Comparison of ENCODE assay signal across 10 cellular contexts in genomic region chr19:51783373-51783772, GRCh38. TPM values are rescaled to one million over a fixed set of nuclear protein-coding genes. Genes with fewer than 3 reads are reported as not detected.
DNase-seq lines count a peak whose midpoint lies in the region.
"Had no signal": no experiment of that assay in that cellular context is flagged by ENCODE, and none has a peak within 500 bp of the region (broad histone marks: within the 10 kb centered on the region; RNA-seq: fewer than 3 reads in every experiment).

No MANE protein-coding gene starts in this region.

- no peak overlapping the region for H2BK5ac ChIP-seq in mesenchymal stem cell (ENCODE audit: low read depth, low read length, poor library complexity, severe bottlenecking)

- no peak overlapping the region for H3K18ac ChIP-seq in mesenchymal stem cell (ENCODE audit: low read depth in 1 of 2, low read length in 2 of 2)

- no peak overlapping the region for H2BK120ac ChIP-seq in mesenchymal stem cell (ENCODE audit: low read depth, low read length)

- no peaks in the 10 kb centered on the region for H3K36me3 ChIP-seq in mesenchymal stem cell (ENCODE audit: control insufficient read depth in 1 of 2, insufficient read depth in 2 of 2, low read depth in 1 of 2, low read length in 2 of 2)
- H3K36me3 ChIP-seq: right lobe of liver had no signal

- H3K27ac Mint-ChIP-seq in activated naive CD8-positive, alpha-beta T cell treated with anti-CD3 and anti-CD28 coated beads for 36 hours: no peak overlapping the region

- H3K27ac ChIP-seq in mesenchymal stem cell (ENCODE audit: low read length, poor library complexity, severe bottlenecking): no peak overlapping the region
- H3K27ac ChIP-seq: KMS-11, right lobe of liver had no signal

- peaks cover 5% of the 10 kb centered on the region for H3K9me3 Mint-ChIP-seq in activated naive CD8-positive, alpha-beta T cell treated with anti-CD3 and anti-CD28 coated beads for 36 hours

- no peaks in the 10 kb centered on the region for H3K9me3 ChIP-seq in mesenchymal stem cell (ENCODE audit: control insufficient read depth, low read length)
- H3K9me3 ChIP-seq: right lobe of liver had no signal

- H3K9ac ChIP-seq in mesenchymal stem cell (ENCODE audit: low read length): peak overlapping the region; percentile 72
- H3K9ac ChIP-seq: KMS-11 had no signal

- no peak overlapping the region for H3K14ac ChIP-seq in mesenchymal stem cell (ENCODE audit: low read length in 2 of 2)

- H3K4me1 ChIP-seq in mesenchymal stem cell (ENCODE audit: control insufficient read depth, insufficient read depth, low read depth, low read length): no peaks in the 10 kb centered on the region
- H3K4me1 ChIP-seq: right lobe of liver had no signal

- H3K4me3 ChIP-seq in mesenchymal stem cell (ENCODE audit: insufficient read depth in 1 of 2, low read depth in 1 of 2, low read length in 2 of 2): no peak overlapping the region
- H3K4me3 ChIP-seq: right lobe of liver had no signal

- no peak overlapping the region for H2BK15ac ChIP-seq in mesenchymal stem cell (ENCODE audit: low read depth, poor library complexity, severe bottlenecking)

- H3K79me1 ChIP-seq in mesenchymal stem cell (replicated peaks; ENCODE audit: low read length, poor library complexity, severe bottlenecking): no peaks in the 10 kb centered on the region

- no peak overlapping the region for H3K23ac ChIP-seq in mesenchymal stem cell (ENCODE audit: low read length in 2 of 2)

- H3K4me2 ChIP-seq in mesenchymal stem cell (ENCODE audit: low read length, poor library complexity, severe bottlenecking): no peak overlapping the region
- H3K4me2 ChIP-seq: KMS-11 had no signal

- peaks cover 2% of the 10 kb centered on the region for H3K4me1 Mint-ChIP-seq in activated naive CD8-positive, alpha-beta T cell treated with anti-CD3 and anti-CD28 coated beads for 36 hours

- no peak overlapping the region for H4K8ac ChIP-seq in mesenchymal stem cell (ENCODE audit: low read length)

- H3K27me3 ChIP-seq in mesenchymal stem cell (ENCODE audit: control insufficient read depth in 1 of 2, insufficient read depth in 1 of 2, low read length in 2 of 2): no peaks in the 10 kb centered on the region
- H3K27me3 ChIP-seq: right lobe of liver had no signal

- no peak overlapping the region for H2BK12ac ChIP-seq in mesenchymal stem cell (ENCODE audit: low read length in 2 of 2)

- no peak overlapping the region for H2AFZ ChIP-seq in mesenchymal stem cell (ENCODE audit: low read depth, low read length)

- no peaks in the 10 kb centered on the region for H3K36me3 Mint-ChIP-seq in activated naive CD8-positive, alpha-beta T cell treated with anti-CD3 and anti-CD28 coated beads for 36 hours

- H4K91ac ChIP-seq in mesenchymal stem cell (ENCODE audit: low read length): no peak overlapping the region

- H3K4me3 Mint-ChIP-seq in activated naive CD8-positive, alpha-beta T cell treated with anti-CD3 and anti-CD28 coated beads for 36 hours: no peak overlapping the region

- peaks cover 29% of the 10 kb centered on the region for H3K27me3 Mint-ChIP-seq in activated naive CD8-positive, alpha-beta T cell treated with anti-CD3 and anti-CD28 coated beads for 36 hours

- DNase-seq in NCI-H1694 treated with DMSO at 0.1 percent for 48 hours (lab: John Stamatoyannopoulos, UW) (peak; percentile 22), NCI-H1694 (lab: John Stamatoyannopoulos, UW) (no peak), Kasumi-1 (lab: John Stamatoyannopoulos, UW) (peak; percentile 95 to 98), mesenchymal stem cell (no peak), HCEC 1CT (no peak), globus pallidus (ENCODE audit: low spot score) (no peak), NCI-H510A treated with DMSO at 0.1 percent for 48 hours (lab: John Stamatoyannopoulos, UW) (no peak)
- peak; percentile 3 for DNase-seq in activated naive CD8-positive, alpha-beta T cell treated with anti-CD3 and anti-CD28 coated beads for 36 hours
- DNase-seq: right lobe of liver had no signal

- no peak overlapping the region for H2AK5ac ChIP-seq in mesenchymal stem cell (ENCODE audit: low read length, severe bottlenecking)

- no peak overlapping the region for H3K4ac ChIP-seq in mesenchymal stem cell (ENCODE audit: low read depth in 1 of 2, low read length in 2 of 2)

- WGBS in mesenchymal stem cell: 30% methylated on average over 3 of the region's 3 CpGs

RNA-seq across cellular contexts. Expression of gene FPR3, which starts 11.6 kb away (rescaled TPM):
- not detected for total RNA-seq in activated naive CD8-positive, alpha-beta T cell treated with anti-CD3 and anti-CD28 coated beads for 36 hours
- not detected for polyA plus RNA-seq in mesenchymal stem cell (2013, experiment 1 of 2)
- polyA plus RNA-seq in mesenchymal stem cell (2013, experiment 2 of 2): not detected

RNA-seq across cellular contexts. Expression of gene FPR2, which starts 22.4 kb away (rescaled TPM):
- total RNA-seq in activated naive CD8-positive, alpha-beta T cell treated with anti-CD3 and anti-CD28 coated beads for 36 hours: not detected
- not detected for polyA plus RNA-seq in mesenchymal stem cell (2013, experiment 1 of 2)
- not detected for polyA plus RNA-seq in mesenchymal stem cell (2013, experiment 2 of 2)

RNA-seq across cellular contexts. Expression of gene FPR1, which starts 31.7 kb away (rescaled TPM):
- total RNA-seq in activated naive CD8-positive, alpha-beta T cell treated with anti-CD3 and anti-CD28 coated beads for 36 hours: not detected
- polyA plus RNA-seq in mesenchymal stem cell (2013, experiment 1 of 2): not detected
- not detected for polyA plus RNA-seq in mesenchymal stem cell (2013, experiment 2 of 2)

RNA-seq across cellular contexts. Expression of gene HAS1, which starts 59.6 kb away (rescaled TPM):
- not detected for total RNA-seq in activated naive CD8-positive, alpha-beta T cell treated with anti-CD3 and anti-CD28 coated beads for 36 hours
- not detected for polyA plus RNA-seq in mesenchymal stem cell (2013, experiment 1 of 2)
- not detected for polyA plus RNA-seq in mesenchymal stem cell (2013, experiment 2 of 2)
- total RNA-seq: right lobe of liver had no signal

Comparison
In these comparisons a context has a peak if more than half of its experiments do, and no peak if none do; other contexts are left out.
1. DNase-seq: peak in NCI-H1694 treated with DMSO at 0.1 percent for 48 hours (single experiment), Kasumi-1 (2 of 2) and activated naive CD8-positive, alpha-beta T cell treated with anti-CD3 and anti-CD28 coated beads for 36 hours (single experiment); none in NCI-H1694 (single experiment), mesenchymal stem cell (single experiment), HCEC 1CT (single experiment), globus pallidus (single experiment) and NCI-H510A treated with DMSO at 0.1 percent for 48 hours (single experiment).